Comparison of ENCODE assay signal across 1 cellular context in the genomic region with DNA sequence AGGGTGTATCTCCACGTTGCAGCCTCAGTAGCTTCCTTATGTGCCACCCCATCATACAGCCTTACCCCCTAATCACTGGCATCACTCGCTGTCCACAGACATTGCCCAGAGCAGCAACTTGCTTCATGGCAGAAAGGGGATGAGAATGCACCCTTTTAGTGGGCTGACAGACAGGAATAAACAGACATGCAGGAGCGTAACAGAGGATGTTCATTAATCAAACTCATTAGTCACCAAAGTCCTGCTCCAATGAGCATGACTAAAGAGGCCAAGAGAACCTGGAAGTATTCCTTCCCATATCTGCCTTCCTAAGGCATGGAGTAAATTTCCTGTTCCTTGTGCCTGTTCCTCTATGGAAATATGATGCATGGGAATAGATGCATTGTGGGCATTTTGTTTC.
TF ChIP-seq lines count a peak whose summit lies in the region.

No MANE protein-coding gene starts in this region.

TF ChIP-seq in GM23338, 12 proteins besides CTCF, POLR2A, EP300 and RAD21 (continued from another document):
- TF ChIP-seq ETS1 (IDR thresholded peaks at IDR 0.05) (no peak), ZNF462 (CRISPR knock-in tag; IDR thresholded peaks at IDR 0.05) (no peak), EZH2 (IDR thresholded peaks at IDR 0.05; ENCODE audit: low read depth, unreplicated experiment) (no peak), STAT1 (IDR thresholded peaks at IDR 0.05; ENCODE audit: unreplicated experiment) (no peak), ZNF114 (CRISPR knock-in tag; IDR thresholded peaks at IDR 0.05) (no peak), JUNB (IDR thresholded peaks at IDR 0.05; ENCODE audit: unreplicated experiment) (no peak), ZNF331 (CRISPR knock-in tag; IDR thresholded peaks at IDR 0.05; ENCODE audit: low read depth) (no peak)
